In genomic region chr12:54195736-54196347, GRCh38 we compare ENCODE assay signal across 12 cellular contexts. TPM values are rescaled to one million over a fixed set of nuclear protein-coding genes. Genes with fewer than 3 reads are reported as not detected.
DNase-seq lines count a peak whose midpoint lies in the region; ATAC-seq, FAIRE-seq and TF ChIP-seq lines count a peak whose summit lies in the region.
"Had no signal": no experiment of that assay in that cellular context is flagged by ENCODE, and none has a peak within 500 bp of the region (broad histone marks: within the 10 kb centered on the region; RNA-seq: fewer than 3 reads in every experiment).

No MANE protein-coding gene starts in this region.

- H3K9me3 ChIP-seq in GM12878 (replicated peaks; ENCODE audit: control insufficient read depth, insufficient read depth, low read length) (no peaks in the 10 kb centered on the region), neural progenitor cell (ENCODE audit: low read depth) (no peaks in the 10 kb centered on the region)

- H2AFZ ChIP-seq in GM12878 (ENCODE audit: control insufficient read depth, low read depth, low read length) = peak overlapping the region; percentile 39; the same call in 1 of the 2 replicates
- H2AFZ ChIP-seq in neural progenitor cell (replicated peaks) = no peak overlapping the region

- no peak for TF ChIP-seq POLR2A in GM12878 (IDR thresholded peaks at IDR 0.05; ENCODE audit: low read depth, low read length)

- H4K20me1 ChIP-seq in GM12878 (ENCODE audit: control insufficient read depth, insufficient read depth) (no peaks in the 10 kb centered on the region), neural progenitor cell (ENCODE audit: low read depth) (no peaks in the 10 kb centered on the region)

- RAD21 ChIA-PET in GM12878 (lab: Charles Lee; ENCODE audit: unreplicated experiment) = interaction anchor here (0.7 to 2.5 kb wide), 6 partner anchors 11 to 440 kb away, joined by 3 to 15 read pairs (median 6); partner anchors contain the start of gene HOXC5

- DNase-seq in EL = peak; percentile 61
- peak; percentile 94 for DNase-seq in NCI-H526 treated with DMSO at 0.1 percent for 48 hours (lab: John Stamatoyannopoulos, UW)
- DNase-seq in GM12878 (ENCODE audit: low read depth, low spot score) = no peak
- no peak for DNase-seq in neural progenitor cell (ENCODE audit: low spot score)
- no peak for DNase-seq in activated gamma-delta T cell (lab: John Stamatoyannopoulos, UW)
- no peak for DNase-seq in NCI-H2081 treated with DMSO at 0.1 percent for 48 hours (lab: John Stamatoyannopoulos, UW)
- DNase-seq: effector CD4-positive, alpha-beta T cell; left cardiac atrium; stimulated activated CD4-positive, alpha-beta T cell treated with anti-CD3 and anti-CD28 coated beads, Interleukin-4, amount 100 ng/mL, for 24 hours had no signal

- H3K27ac ChIP-seq in GM12878 (ENCODE audit: control insufficient read depth, insufficient read depth) (no peak overlapping the region), neural progenitor cell (no peak overlapping the region)

- H3K9ac ChIP-seq in GM12878 (ENCODE audit: control insufficient read depth, insufficient read depth, low read length) (no peak overlapping the region), neural progenitor cell (no peak overlapping the region)

- H3K4me1 Mint-ChIP-seq in neural progenitor cell = no peaks in the 10 kb centered on the region

- TF ChIP-seq CTCF in GM12878 (IDR thresholded peaks at IDR 0.05 in 2 of 3, conservative IDR thresholded peaks at IDR 0.05 in 1 of 3; ENCODE audit: control insufficient read depth in 2 of 3, extremely low read depth in 1 of 3, insufficient read depth in 1 of 3, low read depth in 3 of 3, low read length in 3 of 3) (no peak), neural progenitor cell (IDR thresholded peaks at IDR 0.05) (no peak)

- no peaks in the 10 kb centered on the region for H3K9me3 Mint-ChIP-seq in neural progenitor cell

- ATAC-seq in GM12878 = peak; percentile 62
- no peak for ATAC-seq in HG03457 (IDR thresholded peaks at IDR 0.05; ENCODE audit: unreplicated experiment)
- ATAC-seq in HG03095 (IDR thresholded peaks at IDR 0.05; ENCODE audit: unreplicated experiment) = no peak

- FAIRE-seq in GM12878 (lab: Jason Lieb, UNC) = no peak
- FAIRE-seq: G401.6 had no signal

- H3K36me3 ChIP-seq in GM12878 (ENCODE audit: control insufficient read depth in 2 of 2, insufficient read depth in 2 of 2, low read length in 1 of 2) (no peaks in the 10 kb centered on the region), neural progenitor cell (no peaks in the 10 kb centered on the region)

- no peak for TF ChIP-seq EP300 in GM12878 (IDR thresholded peaks at IDR 0.05; ENCODE audit: borderline replicate concordance in 1 of 2, control insufficient read depth in 1 of 2, low read depth in 2 of 2, low read length in 2 of 2)

- 27% methylated on average over 16 of the region's 17 CpGs for WGBS in GM12878 (ENCODE audit: insufficient coverage, insufficient replicate concordance, low lambda C conversion rate, missing lambda C conversion rate)

- SMC1A ChIA-PET in GM12878 (lab: Charles Lee; ENCODE audit: uncharacterized antibody, unreplicated experiment) = interaction anchor here (0.8 to 2.2 kb wide), 6 partner anchors 12 to 190 kb away, joined by 3 to 14 read pairs (median 7); partner anchors contain the start of genes HOXC5 and HOXC8

- CTCF ChIA-PET in GM12878 (lab: Yijun Ruan, JAX) = interaction anchor here (0.7 to 11.5 kb wide), 10 partner anchors 9 to 210 kb away, joined by 3 to 343 read pairs (median 4); partner anchors contain the start of genes HOXC5 and HOXC6

- in situ Hi-C loops in GM12878 (cut with MboI) = loop anchor here (10.0 kb wide), 1 partner anchor 171 kb away; the partner anchor contains the start of gene HOXC6

- H3F3A ChIP-seq in neural progenitor cell (ENCODE audit: low read depth) = no peaks in the 10 kb centered on the region

- H3K36me3 Mint-ChIP-seq in neural progenitor cell = no peaks in the 10 kb centered on the region

- no peak for TF ChIP-seq RAD21 in GM12878 (IDR thresholded peaks at IDR 0.05; ENCODE audit: insufficient read depth, low read depth, low read length)

- BruUV-seq in GM12878 (replicated peaks; lab: Mats Ljungman, UMichigan) = no TSS peak

- no peak overlapping the region for H3K27ac Mint-ChIP-seq in neural progenitor cell

- H3K4me3 ChIP-seq in GM12878 (no peak overlapping the region; the same call in 1 of the 2 replicates), neural progenitor cell (no peak overlapping the region)

- peaks cover 21% of the 10 kb centered on the region for H3K4me1 ChIP-seq in GM12878 (ENCODE audit: control insufficient read depth, insufficient read depth, low read length)
- H3K4me1 ChIP-seq in neural progenitor cell = no peaks in the 10 kb centered on the region

- H3K27me3 Mint-ChIP-seq in neural progenitor cell (ENCODE audit: insufficient read depth, low read depth) = peaks cover 76% of the 10 kb centered on the region

- peaks cover 2 to 3% of the 10 kb centered on the region in 2 experiments; a peak in 1 of 4 replicates for H3K27me3 ChIP-seq in GM12878 (replicated peaks in 1 of 2; ENCODE audit: control insufficient read depth in 2 of 2, insufficient read depth in 2 of 2, low read length in 1 of 2)
- H3K27me3 ChIP-seq in neural progenitor cell = peaks cover 100% of the 10 kb centered on the region

- H3K4me3 Mint-ChIP-seq in neural progenitor cell = peak overlapping the region; percentile 5

- POLR2A ChIA-PET in GM12878 (lab: Charles Lee) = interaction anchor here (0.7 to 1.3 kb wide), 3 partner anchors 141 to 225 kb away, joined by 3 to 6 read pairs (median 4); no protein-coding TSS in a partner anchor

- intact Hi-C loops in GM12878 (cut with micrococcal nuclease; ENCODE audit: unreplicated experiment) = no loop called here

- H3K79me2 ChIP-seq in GM12878 (ENCODE audit: control insufficient read depth, insufficient read depth, low read length) (no peaks in the 10 kb centered on the region), neural progenitor cell (ENCODE audit: low read depth) (no peaks in the 10 kb centered on the region)

- peak overlapping the region; percentile 38 for H3K4me2 ChIP-seq in GM12878 (ENCODE audit: control insufficient read depth, insufficient read depth)
- H3K4me2 ChIP-seq in neural progenitor cell = no peak overlapping the region

TF ChIP-seq in GM12878, 131 proteins besides CTCF, POLR2A, EP300 and RAD21 (continues in another document):
- TF ChIP-seq EZH2 (IDR thresholded peaks at IDR 0.05; ENCODE audit: borderline replicate concordance, control insufficient read depth, low read depth, low read length) = no peak
- no peak for TF ChIP-seq RCOR1 (conservative IDR thresholded peaks at IDR 0.05; ENCODE audit: low read depth, low read length)
- TF ChIP-seq SPI1 (IDR thresholded peaks at IDR 0.05; ENCODE audit: borderline replicate concordance, insufficient read depth, low read depth, low read length) = no peak
- TF ChIP-seq SUPT20H (IDR thresholded peaks at IDR 0.05; ENCODE audit: borderline replicate concordance, control insufficient read depth, low read depth, low read length) = no peak
- TF ChIP-seq YY1 (IDR thresholded peaks at IDR 0.05; ENCODE audit: low read depth, low read length) = peak; percentile 64
- peak; percentile 71 for TF ChIP-seq PBX3 (IDR thresholded peaks at IDR 0.05; ENCODE audit: insufficient replicate concordance, low read depth, low read length)
- TF ChIP-seq RELB (IDR thresholded peaks at IDR 0.05; ENCODE audit: low read depth) = no peak
- no peak for TF ChIP-seq CEBPB (IDR thresholded peaks at IDR 0.05; ENCODE audit: borderline replicate concordance in 1 of 2, low read depth in 2 of 2, low read length in 2 of 2)
- TF ChIP-seq PAX5 (IDR thresholded peaks at IDR 0.05; ENCODE audit: borderline replicate concordance, low read depth, low read length) = no peak
- no peak for TF ChIP-seq RB1 (IDR thresholded peaks at IDR 0.05; ENCODE audit: borderline replicate concordance)

RNA-seq across cellular contexts. Expression of gene SMUG1, which starts 7.1 kb away (rescaled TPM):
- total RNA-seq in GM12878 (2013; cell fraction: nucleolus; rRNA removed) = 66.8 and 75.9 TPM in 2 replicates
- total RNA-seq in GM12878 (2014; rRNA removed) (38.7 and 47.3 TPM in 2 replicates), GM12878 (2014; rRNA removed; fragmentation: Illumina TruSeq; extraction: Trizol) (26.0 and 28.0 TPM in 2 replicates), GM12878 (2021) (27.4 and 28.2 TPM in 2 replicates), neural progenitor cell (ENCODE audit: low replicate concordance) (42.9 and 49.4 TPM in 2 replicates)
- 31.3 TPM for polyA plus RNA-seq in GM12878 (2011; ENCODE audit: low read depth)
- polyA plus RNA-seq in GM12878 (2011; rRNA removed) (30.0 and 32.4 TPM in 2 replicates), GM12878 (2014; fragmentation: Illumina TruSeq; extraction: Trizol) (13.8 and 24.6 TPM in 2 replicates), GM12878 (2014; fragmentation: Nextera tagmentation; extraction: Ambion mirVana) (10 to 100 TPM; 67.5 to 72.4 TPM), GM12878 (2014; rRNA removed) (55.4 and 59.8 TPM in 2 replicates), GM12878 (2016; fragmentation: Nextera tagmentation; extraction: Ambion mirVana) (10 to 100 TPM; 37.9 to 38.3 TPM)
- polyA plus RNA-seq in GM12878 (2011; cell fraction: cytosol; rRNA removed) = 40.8 and 46.0 TPM in 2 replicates
- polyA plus RNA-seq in GM12878 (2011; cell fraction: nucleus; rRNA removed) = 33.9 and 44.5 TPM in 2 replicates
- 29.1 and 30.7 TPM in 2 replicates for polyA plus RNA-seq in GM12878 (2012)
- polyA minus RNA-seq in GM12878 (2011; rRNA and poly(A)+ RNA removed) = 19.5 and 36.0 TPM in 2 replicates
- polyA minus RNA-seq in GM12878 (2011; cell fraction: cytosol; rRNA and poly(A)+ RNA removed) = 5.5 and 10.4 TPM in 2 replicates
- 21.0 and 31.2 TPM in 2 replicates for polyA minus RNA-seq in GM12878 (2011; cell fraction: nucleus; rRNA and poly(A)+ RNA removed)

Comparison
In these comparisons a context has a peak if more than half of its experiments do, and no peak if none do; other contexts are left out.
1. DNase-seq: peak in EL (single experiment) and NCI-H526 treated with DMSO at 0.1 percent for 48 hours (single experiment); none in GM12878 (single experiment), neural progenitor cell (single experiment), activated gamma-delta T cell (single experiment) and NCI-H2081 treated with DMSO at 0.1 percent for 48 hours (single experiment).